ENCODE assay signal across 20 cellular contexts in genomic region chr22:25542231-25542630, GRCh38. TPM values are rescaled to one million over a fixed set of nuclear protein-coding genes. Genes with fewer than 3 reads are reported as not detected.
DNase-seq lines count a peak whose midpoint lies in the region; ATAC-seq and TF ChIP-seq lines count a peak whose summit lies in the region.
"Had no signal": no experiment of that assay in that cellular context is flagged by ENCODE, and none has a peak within 500 bp of the region (broad histone marks: within the 10 kb centered on the region; RNA-seq: fewer than 3 reads in every experiment).

No MANE protein-coding gene starts in this region.

- no peaks in the 10 kb centered on the region; a peak in 2 of 4 replicates for H3K4me1 ChIP-seq in SK-N-SH (ENCODE audit: control insufficient read depth in 1 of 2, insufficient read depth in 2 of 2, low read depth in 1 of 2, low read length in 1 of 2)
- peaks cover 3 to 6% of the 10 kb centered on the region in 2 experiments for H3K4me1 ChIP-seq in trophoblast cell (ENCODE audit: control insufficient read depth in 1 of 2, insufficient read depth in 2 of 2, low read length in 2 of 2)
- peaks cover 0 to 53% (median 25%) of the 10 kb centered on the region in 4 donors for H3K4me1 ChIP-seq in sigmoid colon
- H3K4me1 ChIP-seq: Caco-2, HAP-1 had no signal

- no peak for TF ChIP-seq CTCF in SK-N-SH (IDR thresholded peaks at IDR 0.05)
- no peak for TF ChIP-seq CTCF in sigmoid colon (IDR thresholded peaks at IDR 0.05)

- H2BK5ac ChIP-seq in trophoblast cell (ENCODE audit: low read depth, low read length, poor library complexity) = no peak overlapping the region

- H3K9me2 ChIP-seq in SK-N-SH = no peaks in the 10 kb centered on the region

- no peak overlapping the region for H2AFZ ChIP-seq in SK-N-SH (ENCODE audit: low read depth)
- no peak overlapping the region for H2AFZ ChIP-seq in trophoblast cell (ENCODE audit: insufficient read depth, low read length, poor library complexity)

- no peak overlapping the region for H4K8ac ChIP-seq in trophoblast cell (ENCODE audit: low read depth, low read length)

- H4K12ac ChIP-seq in trophoblast cell (ENCODE audit: low read depth, low read length) = no peak overlapping the region

- H4K20me1 ChIP-seq in SK-N-SH (ENCODE audit: insufficient read depth) = no peaks in the 10 kb centered on the region
- H4K20me1 ChIP-seq: BLaER1 had no signal

- no peak for DNase-seq in SK-N-SH
- peak; percentile 83 for DNase-seq in SK-N-DZ (ENCODE audit: low spot score)
- DNase-seq in trophoblast cell = peak; percentile 70 to 83
- no peak for DNase-seq in sigmoid colon
- DNase-seq in iPS-NIHi11 (ENCODE audit: low spot score) = no peak
- DNase-seq in SW 1271 (lab: John Stamatoyannopoulos, UW) = no peak
- DNase-seq: Caco-2; CD4-positive, CD25-positive, alpha-beta regulatory T cell; CD8-positive, alpha-beta T cell; DMS 273 treated with DMSO at 0.1 percent for 48 hours; DMS79; GF-D8; GOT3; HFFc6 had no signal

- TF ChIP-seq EP300 in SK-N-SH (IDR thresholded peaks at IDR 0.05; ENCODE audit: borderline replicate concordance in 1 of 2, low read depth in 1 of 2, low read length in 1 of 2) = no peak
- TF ChIP-seq EP300 in sigmoid colon (IDR thresholded peaks at IDR 0.05) = no peak

- no peak overlapping the region for H4K91ac ChIP-seq in trophoblast cell (ENCODE audit: low read depth, low read length)

- H2AK5ac ChIP-seq in trophoblast cell (ENCODE audit: low read length) = no peak overlapping the region

- no peak overlapping the region for H2BK12ac ChIP-seq in trophoblast cell (ENCODE audit: low read length)

- H3K9me3 ChIP-seq in SK-N-SH = no peaks in the 10 kb centered on the region
- no peaks in the 10 kb centered on the region for H3K9me3 ChIP-seq in trophoblast cell (ENCODE audit: insufficient read depth, low read depth, low read length)
- H3K9me3 ChIP-seq in sigmoid colon = no peaks in the 10 kb centered on the region
- H3K9me3 ChIP-seq: BLaER1, Caco-2, HAP-1 had no signal

- ATAC-seq in SK-N-SH treated with all-trans-retinoic acid at 6 μM for 48 hours (no peak; the same call in 1 of the 3 replicates), HG03097 (IDR thresholded peaks at IDR 0.05; ENCODE audit: low FRiP score, unreplicated experiment) (no peak)
- ATAC-seq: CD8-positive, alpha-beta T cell had no signal

- WGBS in SK-N-SH (ENCODE audit: low lambda C conversion rate) = 62% methylated on average over 2 of the region's 2 CpGs
- WGBS in trophoblast cell (ENCODE audit: extremely low coverage, insufficient coverage, insufficient read length) = no CpG with 5 or more reads among the region's 2 CpGs
- 88 to 96% methylated on average over 2 of the region's 2 CpGs for WGBS in sigmoid colon, 2 donors

- H3K4ac ChIP-seq in trophoblast cell (ENCODE audit: low read depth, low read length) = no peak overlapping the region

- H3K36me3 ChIP-seq in SK-N-SH (replicated peaks in 1 of 2; ENCODE audit: control insufficient read depth in 1 of 2, insufficient read depth in 2 of 2, low read length in 1 of 2) (no peaks in the 10 kb centered on the region), trophoblast cell (ENCODE audit: control insufficient read depth in 1 of 2, insufficient read depth in 2 of 2, low read length in 2 of 2) (no peaks in the 10 kb centered on the region), sigmoid colon (no peaks in the 10 kb centered on the region)
- H3K36me3 ChIP-seq: BLaER1, HAP-1 had no signal

- no peak overlapping the region for H2BK120ac ChIP-seq in trophoblast cell (ENCODE audit: insufficient read depth, low read length, poor library complexity)

- H3K9ac ChIP-seq in SK-N-SH (no peak overlapping the region), trophoblast cell (ENCODE audit: low read length) (no peak overlapping the region)
- H3K9ac ChIP-seq: BLaER1 had no signal

- CTCF ChIA-PET in SK-N-SH (lab: Yijun Ruan, JAX) = interaction anchor here (1.4 to 4.3 kb wide), 2 partner anchors 80 to 159 kb away, joined by 3 to 41 read pairs; no protein-coding TSS in a partner anchor

- H3K79me1 ChIP-seq in trophoblast cell (ENCODE audit: low read length) = no peaks in the 10 kb centered on the region

- H3F3A ChIP-seq in SK-N-SH (replicated peaks; ENCODE audit: insufficient read depth) = peaks cover 17% of the 10 kb centered on the region

- H3K14ac ChIP-seq in trophoblast cell (ENCODE audit: low read length) = no peak overlapping the region

- no peak for TF ChIP-seq POLR2A in sigmoid colon (IDR thresholded peaks at IDR 0.05)

- POLR2A ChIA-PET in SK-N-SH (lab: Yijun Ruan, JAX) = no interaction called here

- H3K4me2 ChIP-seq in SK-N-SH = no peak overlapping the region
- no peak overlapping the region for H3K4me2 ChIP-seq in trophoblast cell (ENCODE audit: low read length)
- H3K4me2 ChIP-seq: BLaER1 had no signal

- intact Hi-C loops in sigmoid colon (cut with DNase I) = no loop called here

- H3K27me3 ChIP-seq in SK-N-SH (ENCODE audit: insufficient read depth) (no peaks in the 10 kb centered on the region), trophoblast cell (ENCODE audit: insufficient read depth, low read length) (no peaks in the 10 kb centered on the region), sigmoid colon (no peaks in the 10 kb centered on the region)
- H3K27me3 ChIP-seq: BLaER1 had no signal

- H3K23ac ChIP-seq in trophoblast cell (ENCODE audit: low read length) = no peak overlapping the region

- H3K18ac ChIP-seq in trophoblast cell (ENCODE audit: low read length) = no peak overlapping the region

- TF ChIP-seq RAD21 in SK-N-SH (IDR thresholded peaks at IDR 0.05; ENCODE audit: low read length) = no peak

- H3K27ac ChIP-seq in SK-N-SH (ENCODE audit: low read depth in 2 of 2, low read length in 1 of 2) (no peak overlapping the region), trophoblast cell (ENCODE audit: low read depth, low read length) (no peak overlapping the region), sigmoid colon (peak overlapping the region in 3 of 4 donors; percentile 63 to 81 (median 71))
- H3K27ac ChIP-seq: 22Rv1, BLaER1, C4-2B had no signal

- H3K79me2 ChIP-seq in SK-N-SH (ENCODE audit: insufficient read depth) (no peaks in the 10 kb centered on the region), trophoblast cell (ENCODE audit: control insufficient read depth, insufficient read depth, low read length, poor library complexity) (no peaks in the 10 kb centered on the region)

- H3K4me3 ChIP-seq in SK-N-SH (ENCODE audit: low read depth in 2 of 2, low read length in 1 of 2) = no peak overlapping the region
- no peak overlapping the region for H3K4me3 ChIP-seq in trophoblast cell (ENCODE audit: low read depth, low read length)
- no peak overlapping the region for H3K4me3 ChIP-seq in sigmoid colon
- H3K4me3 ChIP-seq: BLaER1, HAP-1 had no signal

TF ChIP-seq in SK-N-SH treated with all-trans-retinoic acid at 6 μM for 48 hours, 23 proteins besides CTCF, POLR2A, EP300 and RAD21:
- TF ChIP-seq POU6F1 (CRISPR knock-in tag; IDR thresholded peaks at IDR 0.05; ENCODE audit: borderline replicate concordance, low read depth) = no peak
- peak; percentile 71 for TF ChIP-seq ISL1 (CRISPR knock-in tag; IDR thresholded peaks at IDR 0.05)
- no peak for TF ChIP-seq PPARA (CRISPR knock-in tag; IDR thresholded peaks at IDR 0.05; ENCODE audit: borderline replicate concordance)

TF ChIP-seq in SK-N-SH, 30 proteins besides CTCF, POLR2A, EP300 and RAD21:
- TF ChIP-seq RXRA (IDR thresholded peaks at IDR 0.05; ENCODE audit: borderline replicate concordance, low read depth) (no peak), RFX5 (IDR thresholded peaks at IDR 0.05; ENCODE audit: low read length) (no peak), FOXM1 (IDR thresholded peaks at IDR 0.05; ENCODE audit: low read depth) (no peak), MAX (IDR thresholded peaks at IDR 0.05; ENCODE audit: low read depth) (no peak)

RNA-seq across cellular contexts. Expression of gene GRK3, which starts 22.2 kb away (rescaled TPM):
- polyA plus RNA-seq in SK-N-SH (2012; rRNA removed) = 1.3 and 1.9 TPM in 2 replicates
- polyA plus RNA-seq in SK-N-SH (2012; cell fraction: cytosol; rRNA removed) = 2.0 and 2.5 TPM in 2 replicates
- 1.8 and 2.4 TPM in 2 replicates for polyA plus RNA-seq in SK-N-SH (2012; cell fraction: nucleus; rRNA removed)
- 29.9 and 36.7 TPM in 2 replicates for polyA plus RNA-seq in SK-N-DZ (2014; cell fraction: cytosol; rRNA removed)
- 22.4 and 32.0 TPM in 2 replicates for polyA plus RNA-seq in SK-N-DZ (2014; cell fraction: nucleus; rRNA removed)
- 12.3 and 12.5 TPM in 2 replicates for polyA plus RNA-seq in trophoblast cell (2013)
- 1 to 10 TPM; 6.1 to 9.6 (median 8.3) TPM for total RNA-seq in sigmoid colon
- polyA plus RNA-seq in sigmoid colon = 1 to 10 TPM; 1.2 to 7.2 (median 1.4) TPM

Comparison
In these comparisons a context has a peak if more than half of its experiments do, and no peak if none do; other contexts are left out.
1. DNase-seq: peak in SK-N-DZ (single experiment) and trophoblast cell (2 of 2); none in SK-N-SH (single experiment), sigmoid colon (single experiment), iPS-NIHi11 (single experiment) and SW 1271 (0 of 2).
2. H3K27ac ChIP-seq: peak in sigmoid colon (3 of 4); none in SK-N-SH (0 of 2) and trophoblast cell (single experiment).